ENCODE assay signal across 7 cellular contexts in genomic region chr19:12766051-12766521, GRCh38. TPM values are rescaled to one million over a fixed set of nuclear protein-coding genes. Genes with fewer than 3 reads are reported as not detected.
A peak's percentile ranks its signal among the peaks of the same experiment; 100 is the strongest.
DNase-seq lines count a peak whose midpoint lies in the region; ATAC-seq and TF ChIP-seq lines count a peak whose summit lies in the region.

No MANE protein-coding gene starts in this region.

- peak overlapping the region; percentile 59 for H3K4me2 ChIP-seq in Loucy (ENCODE audit: low read depth, low read length, poor library complexity, severe bottlenecking)

- POLR2A ChIA-PET in activated B cell treated with CpG ODN at 0.5 μM for 24 hours (lab: Charles Lee) = interaction anchor here (0.6 to 7.4 kb wide), 7 partner anchors 16 to 81 kb away, joined by 3 to 80 read pairs (median 6); partner anchors contain the start of genes JUNB and RNASEH2A

- H3K79me2 ChIP-seq in Loucy (ENCODE audit: insufficient read depth, low read length) = no peaks in the 10 kb centered on the region

- intact Hi-C loops in activated B cell treated with CpG ODN at 0.5 μM for 24 hours (cut with micrococcal nuclease) = loop anchor here (1.0 kb wide), 3 partner anchors 11 to 81 kb away; no protein-coding TSS in a partner anchor
- intact Hi-C loops in thyroid gland (cut with DNase I) = loop anchor here (5.0 kb wide), 1 partner anchor 81 kb away; no protein-coding TSS in a partner anchor

- H3K36me3 Mint-ChIP-seq in activated B cell treated with CpG ODN at 0.5 μM for 24 hours (ENCODE audit: low read depth) = no peaks in the 10 kb centered on the region

- no peaks in the 10 kb centered on the region for H3F3A ChIP-seq in Loucy (ENCODE audit: low read depth)

- H3K9ac ChIP-seq in Loucy (ENCODE audit: low read depth, low read length, poor library complexity, severe bottlenecking) = no peak overlapping the region

- no peaks in the 10 kb centered on the region for H3K9me3 Mint-ChIP-seq in activated B cell treated with CpG ODN at 0.5 μM for 24 hours

- peak overlapping the region; percentile 28; the same call in 1 of the 2 replicates for H2AFZ ChIP-seq in Loucy (ENCODE audit: low read length)

- no peaks in the 10 kb centered on the region for H4K20me1 ChIP-seq in Loucy (ENCODE audit: insufficient read depth, low read length, poor library complexity, severe bottlenecking)

- H3K4me1 Mint-ChIP-seq in activated B cell treated with CpG ODN at 0.5 μM for 24 hours = peaks cover 12% of the 10 kb centered on the region

- CTCF ChIA-PET in activated B cell treated with CpG ODN at 0.5 μM for 24 hours (lab: Charles Lee) = interaction anchor here (0.6 to 13.6 kb wide), 17 partner anchors 9 to 295 kb away, joined by 3 to 280 read pairs (median 3); partner anchors contain the start of genes FBXW9, GCDH, JUNB and RNASEH2A

- H3K9me2 ChIP-seq in Loucy (replicated peaks; ENCODE audit: low read depth, low read length) = no peaks in the 10 kb centered on the region

- TF ChIP-seq CTCF in GM12864 (IDR thresholded peaks at IDR 0.05; ENCODE audit: low read depth, low read length, missing control alignments) (peak; percentile 59), Loucy (conservative IDR thresholded peaks at IDR 0.05; ENCODE audit: low read length) (peak; percentile 55), activated B cell treated with CpG ODN at 0.5 μM for 24 hours (IDR thresholded peaks at IDR 0.05) (peak; percentile 34), epithelial cell of esophagus (IDR thresholded peaks at IDR 0.05; ENCODE audit: insufficient read depth, low read depth, low read length, missing control alignments) (peak; percentile 52), thyroid gland (IDR thresholded peaks at IDR 0.05) (peak in 4 of 6 experiments; percentile 35 to 62 (median 54))

- H3K27me3 ChIP-seq in Loucy (ENCODE audit: insufficient read depth, low read length, poor library complexity, severe bottlenecking) (no peaks in the 10 kb centered on the region), thyroid gland (no peaks in the 10 kb centered on the region)

- H3K9me3 ChIP-seq in Loucy (ENCODE audit: insufficient read depth, low read depth, low read length) (no peaks in the 10 kb centered on the region), thyroid gland (no peaks in the 10 kb centered on the region)

- 46 to 59% methylated on average over 10 to 25 of the region's 30 CpGs for WGBS in thyroid gland, 2 donors

- H3K27ac Mint-ChIP-seq in activated B cell treated with CpG ODN at 0.5 μM for 24 hours = no peak overlapping the region

- no peaks in the 10 kb centered on the region for H3K36me3 ChIP-seq in Loucy (ENCODE audit: insufficient read depth, low read length)
- H3K36me3 ChIP-seq in thyroid gland = peaks cover 34 to 38% of the 10 kb centered on the region in 2 donors

- H3K4me3 Mint-ChIP-seq in activated B cell treated with CpG ODN at 0.5 μM for 24 hours = peak overlapping the region; percentile 32

- no peak for TF ChIP-seq POLR2A in thyroid gland (IDR thresholded peaks at IDR 0.05)

- H3K27me3 Mint-ChIP-seq in activated B cell treated with CpG ODN at 0.5 μM for 24 hours = no peaks in the 10 kb centered on the region

- no peak for DNase-seq in GM12864 (ENCODE audit: low read depth)
- peak; percentile 84 for DNase-seq in activated B cell treated with CpG ODN at 0.5 μM for 24 hours
- peak; percentile 76 for DNase-seq in epithelial cell of esophagus (ENCODE audit: low read depth)
- peak; percentile 87 for DNase-seq in myocyte (ENCODE audit: low read depth)
- DNase-seq in thyroid gland = peak; percentile 57 to 62

- H3K4me1 ChIP-seq in Loucy (ENCODE audit: insufficient read depth, low read length, poor library complexity, severe bottlenecking) (no peaks in the 10 kb centered on the region), thyroid gland (no peaks in the 10 kb centered on the region)

- peak; percentile 68 for ATAC-seq in activated B cell treated with CpG ODN at 0.5 μM for 24 hours (ENCODE audit: low read depth)
- ATAC-seq in GM18861 (IDR thresholded peaks at IDR 0.05; ENCODE audit: unreplicated experiment) = no peak

- peak overlapping the region in 1 of 3 donors; percentile 43 for H3K27ac ChIP-seq in thyroid gland

- no peak overlapping the region for H3K4me3 ChIP-seq in GM12864 (ENCODE audit: low read depth, low read length)
- peak overlapping the region; percentile 65 for H3K4me3 ChIP-seq in Loucy (ENCODE audit: low read length, poor library complexity, severe bottlenecking)
- H3K4me3 ChIP-seq in epithelial cell of esophagus (ENCODE audit: low read length) = peak overlapping the region; percentile 36
- no peak overlapping the region for H3K4me3 ChIP-seq in thyroid gland (replicated peaks in 1 of 3)

RNA-seq across cellular contexts. Expression of gene HOOK2, which starts 9.3 kb away (rescaled TPM):
- total RNA-seq in activated B cell treated with CpG ODN at 0.5 μM for 24 hours (13.4 and 21.2 TPM in 2 replicates), myocyte (39.6 and 49.9 TPM in 2 replicates), thyroid gland (100 to 1,000 TPM; 128 to 145 (median 136) TPM)
- 30.7 TPM for polyA plus RNA-seq in myocyte (2012)

RNA-seq across cellular contexts. Expression of gene BEST2, which starts 14.5 kb away (rescaled TPM):
- total RNA-seq in activated B cell treated with CpG ODN at 0.5 μM for 24 hours (not detected in 2 replicates), myocyte (0.05 and 0.24 TPM in 2 replicates), thyroid gland (not detected)
- 0.33 TPM for polyA plus RNA-seq in myocyte (2012)

RNA-seq across cellular contexts. Expression of gene JUNB, which starts 25.2 kb away (rescaled TPM):
- total RNA-seq in activated B cell treated with CpG ODN at 0.5 μM for 24 hours (127 and 132 TPM in 2 replicates), myocyte (84.4 and 96.5 TPM in 2 replicates), thyroid gland (100 to 1,000 TPM; 111 to 393 (median 220) TPM)
- 94.3 TPM for polyA plus RNA-seq in myocyte (2012)

RNA-seq across cellular contexts. Expression of gene GET3, which starts 28.8 kb away (rescaled TPM):
- total RNA-seq in activated B cell treated with CpG ODN at 0.5 μM for 24 hours = 59.6 and 63.5 TPM in 2 replicates
- total RNA-seq in myocyte = 73.1 and 96.8 TPM in 2 replicates
- 152 TPM for polyA plus RNA-seq in myocyte (2012)
- 10 to 100 TPM; 70.7 to 88.8 (median 83.3) TPM for total RNA-seq in thyroid gland

RNA-seq across cellular contexts. Expression of gene TRIR, which starts 31.6 kb away (rescaled TPM):
- total RNA-seq in activated B cell treated with CpG ODN at 0.5 μM for 24 hours = 164 and 183 TPM in 2 replicates
- total RNA-seq in myocyte = 200 and 262 TPM in 2 replicates
- 205 TPM for polyA plus RNA-seq in myocyte (2012)
- 100 to 1,000 TPM; 261 to 416 (median 329) TPM for total RNA-seq in thyroid gland

Comparison
In these comparisons a context has a peak if more than half of its experiments do, and no peak if none do; other contexts are left out.
1. H3K4me3 ChIP-seq: peak in Loucy (single experiment) and epithelial cell of esophagus (single experiment); none in GM12864 (single experiment) and thyroid gland (0 of 3).
2. Peak in every context shown above with its lines, with median percentiles within 50 percentile points of each other: CTCF ChIP-seq.